17 cellular contexts compared by ENCODE assay signal in the genomic region with DNA sequence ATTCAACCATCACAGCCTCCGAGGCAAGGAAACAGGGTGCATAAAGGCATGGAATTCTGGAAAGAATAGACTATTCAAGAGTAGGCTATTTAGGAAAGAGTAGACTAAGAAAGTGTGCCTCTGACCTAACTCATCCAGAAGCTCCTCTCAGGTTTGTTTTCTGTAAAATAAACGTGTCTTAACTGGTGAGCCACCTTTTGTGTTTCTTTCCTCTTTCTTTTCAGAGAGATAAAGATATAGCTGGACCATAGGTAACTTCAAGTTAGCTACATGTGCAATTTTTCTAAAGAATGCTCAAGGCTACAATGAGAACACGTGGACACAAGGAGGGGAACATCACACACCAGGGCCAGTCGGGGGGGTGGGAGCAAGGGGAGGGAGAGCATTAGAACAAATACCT.
DNase-seq lines count a peak whose midpoint lies in the region; ATAC-seq and TF ChIP-seq lines count a peak whose summit lies in the region.
"Had no signal": no experiment of that assay in that cellular context is flagged by ENCODE, and none has a peak within 500 bp of the region (broad histone marks: within the 10 kb centered on the region; RNA-seq: fewer than 3 reads in every experiment).

No MANE protein-coding gene starts in this region.

- no peak for ATAC-seq in GM21825 (IDR thresholded peaks at IDR 0.05; ENCODE audit: unreplicated experiment)
- ATAC-seq: CD8-positive, alpha-beta T cell had no signal

- H3K9me3 ChIP-seq in HEK293 (ENCODE audit: control insufficient read depth, insufficient read depth, low read depth, low read length) (no peaks in the 10 kb centered on the region), endodermal cell (ENCODE audit: control insufficient read depth, low read length) (peaks cover 49% of the 10 kb centered on the region)
- H3K9me3 ChIP-seq: BE2C, Caco-2 had no signal

- no peaks in the 10 kb centered on the region for H3K36me3 ChIP-seq in HEK293 (ENCODE audit: control insufficient read depth in 2 of 2, insufficient read depth in 1 of 2, low read length in 2 of 2)
- no peaks in the 10 kb centered on the region for H3K36me3 ChIP-seq in endodermal cell (ENCODE audit: control insufficient read depth, insufficient read depth, low read length)
- H3K36me3 ChIP-seq: BE2C, BLaER1 had no signal

- no peak overlapping the region for H3K27ac Mint-ChIP-seq in endodermal cell
- H3K27ac Mint-ChIP-seq: CD14-positive monocyte; CD4-positive, alpha-beta T cell; CD8-positive, alpha-beta T cell had no signal

- no peak overlapping the region for H3K4me3 Mint-ChIP-seq in endodermal cell
- H3K4me3 Mint-ChIP-seq: CD14-positive monocyte; CD4-positive, alpha-beta T cell; CD8-positive, alpha-beta T cell had no signal

- peaks cover 4% of the 10 kb centered on the region for H3K27me3 Mint-ChIP-seq in endodermal cell (ENCODE audit: insufficient read depth)
- H3K27me3 Mint-ChIP-seq: CD4-positive, alpha-beta T cell had no signal

- H3K36me3 Mint-ChIP-seq in endodermal cell (ENCODE audit: low read depth) = peaks cover 2% of the 10 kb centered on the region
- H3K36me3 Mint-ChIP-seq: CD14-positive monocyte; CD8-positive, alpha-beta T cell had no signal

- no peak for TF ChIP-seq CTCF in HEK293 (tag by site-specific recombination; IDR thresholded peaks at IDR 0.05)
- TF ChIP-seq CTCF in endodermal cell (conservative IDR thresholded peaks at IDR 0.05) = no peak

- POLR2A ChIA-PET in HEK293 (lab: Yijun Ruan, JAX) = interaction anchor here (0.7 kb wide), 1 partner anchor 267 kb away, joined by 4 read pairs; no protein-coding TSS in a partner anchor

- H3K9ac ChIP-seq in endodermal cell (ENCODE audit: extremely low read depth, low read length, poor library complexity, severe bottlenecking) = no peak overlapping the region
- H3K9ac ChIP-seq: BLaER1 had no signal

- H3K27me3 ChIP-seq in endodermal cell (ENCODE audit: control insufficient read depth, insufficient read depth, low read length, poor library complexity, severe bottlenecking) = no peaks in the 10 kb centered on the region
- H3K27me3 ChIP-seq: BE2C, BLaER1 had no signal

- no peak overlapping the region for H3K4me3 ChIP-seq in HEK293 (ENCODE audit: low read depth, low read length)
- H3K4me3 ChIP-seq in endodermal cell (ENCODE audit: low read length) = peak overlapping the region; percentile 18
- H3K4me3 ChIP-seq: BLaER1 had no signal

- CTCF ChIA-PET in HEK293 (lab: Yijun Ruan, JAX) = interaction anchor here (0.6 kb wide), 1 partner anchor 223 kb away, joined by 3 read pairs; no protein-coding TSS in a partner anchor

- WGBS in endodermal cell (ENCODE audit: insufficient coverage in 1 of 2, insufficient read length in 1 of 2), 2 experiments = 91 to 100% methylated on average over 2 to 4 of the region's 4 CpGs

- peaks cover 5% of the 10 kb centered on the region for H3K4me1 Mint-ChIP-seq in endodermal cell
- H3K4me1 Mint-ChIP-seq: CD14-positive monocyte had no signal

- H3K9me3 Mint-ChIP-seq in endodermal cell = peaks cover 55% of the 10 kb centered on the region

- DNase-seq in OCI-M1 (lab: John Stamatoyannopoulos, UW) (peak; percentile 45), endodermal cell (no peak), NCI-H226 (no peak)
- DNase-seq: 8988T; ACHN; BE2C; C1 segment of cervical spinal cord; Caco-2; Calu3; CD4-positive, alpha-beta T cell; CD8-positive, alpha-beta T cell; DMS79 treated with DMSO at 0.1 percent for 48 hours; GF-D8 had no signal

- no peaks in the 10 kb centered on the region for H3K4me1 ChIP-seq in HEK293 (ENCODE audit: control insufficient read depth, insufficient read depth, low read length)
- no peaks in the 10 kb centered on the region for H3K4me1 ChIP-seq in endodermal cell (ENCODE audit: control insufficient read depth, insufficient read depth, low read length)
- H3K4me1 ChIP-seq: BE2C, Caco-2 had no signal

- H3K27ac ChIP-seq in HEK293 (ENCODE audit: extremely low read depth, low read depth, low read length) (no peak overlapping the region), endodermal cell (ENCODE audit: low read depth, low read length) (no peak overlapping the region)
- H3K27ac ChIP-seq: BLaER1 had no signal

TF ChIP-seq in HEK293, 187 proteins besides CTCF, POLR2A, EP300 and RAD21:
- TF ChIP-seq ZNF10 (tag by site-specific recombination; IDR thresholded peaks at IDR 0.05) = no peak
- no peak for TF ChIP-seq ZNF664 (tag by site-specific recombination; IDR thresholded peaks at IDR 0.05)
- no peak for TF ChIP-seq KLF9 (tag by site-specific recombination; IDR thresholded peaks at IDR 0.05; ENCODE audit: low read depth)
- TF ChIP-seq ZNF366 (tag by site-specific recombination; conservative IDR thresholded peaks at IDR 0.05) = no peak
- no peak for TF ChIP-seq ZNF184 (tag by site-specific recombination; IDR thresholded peaks at IDR 0.05)
- TF ChIP-seq SETDB1 (IDR thresholded peaks at IDR 0.05; ENCODE audit: insufficient read length, low read length) = peak; percentile 48
- no peak for TF ChIP-seq ZNF701 (tag by site-specific recombination; IDR thresholded peaks at IDR 0.05)
- TF ChIP-seq ZNF776 (tag by site-specific recombination; IDR thresholded peaks at IDR 0.05; ENCODE audit: borderline replicate concordance) = no peak
